17 cellular contexts compared by ENCODE assay signal in genomic region chr10:132132391-132132841, GRCh38. TPM values are rescaled to one million over a fixed set of nuclear protein-coding genes. Genes with fewer than 3 reads are reported as not detected.
DNase-seq lines count a peak whose midpoint lies in the region; ATAC-seq and TF ChIP-seq lines count a peak whose summit lies in the region.
"Had no signal": no experiment of that assay in that cellular context is flagged by ENCODE, and none has a peak within 500 bp of the region (broad histone marks: within the 10 kb centered on the region; RNA-seq: fewer than 3 reads in every experiment).

No MANE protein-coding gene starts in this region.

- H3K9me2 ChIP-seq in MM.1S (replicated peaks; ENCODE audit: insufficient read depth, low read length) = no peaks in the 10 kb centered on the region

- peaks cover 6% of the 10 kb centered on the region for H3K36me3 Mint-ChIP-seq in MCF 10A (ENCODE audit: insufficient read depth, unreplicated experiment)
- no peaks in the 10 kb centered on the region for H3K36me3 Mint-ChIP-seq in HFFc6 (ENCODE audit: low read depth)
- no peaks in the 10 kb centered on the region for H3K36me3 Mint-ChIP-seq in progenitor cell of endocrine pancreas (ENCODE audit: insufficient read depth)

- H3K27ac Mint-ChIP-seq in MCF 10A (ENCODE audit: low read depth, unreplicated experiment) (no peak overlapping the region), HFFc6 (no peak overlapping the region), progenitor cell of endocrine pancreas (no peak overlapping the region)
- H3K27ac Mint-ChIP-seq: T-helper 2 cell treated with Interferon-gamma antibody and Interleukin-4, amounts not matched to agents 5 μg/mL and 100 μg/mL, for 36 hours had no signal

- H3K4me3 Mint-ChIP-seq in MCF 10A (ENCODE audit: unreplicated experiment) (no peak overlapping the region), HFFc6 (no peak overlapping the region), progenitor cell of endocrine pancreas (ENCODE audit: low read depth) (no peak overlapping the region)
- H3K4me3 Mint-ChIP-seq: T-helper 2 cell treated with Interferon-gamma antibody and Interleukin-4, amounts not matched to agents 5 μg/mL and 100 μg/mL, for 36 hours had no signal

- no peak overlapping the region for H3K4me2 ChIP-seq in MM.1S (ENCODE audit: low read depth, low read length)

- H3K4me1 ChIP-seq in A673 (ENCODE audit: insufficient read depth, low read length, poor library complexity, severe bottlenecking) (peaks cover 6% of the 10 kb centered on the region), lower lobe of right lung (no peaks in the 10 kb centered on the region), MM.1S (ENCODE audit: low read length) (no peaks in the 10 kb centered on the region)
- H3K4me1 ChIP-seq: body of pancreas, heart right ventricle had no signal

- TF ChIP-seq CTCF in A673 (conservative IDR thresholded peaks at IDR 0.05; ENCODE audit: low read depth, low read length) = no peak
- no peak for TF ChIP-seq CTCF in MCF 10A (IDR thresholded peaks at IDR 0.05; ENCODE audit: unreplicated experiment)
- no peak for TF ChIP-seq CTCF in lower lobe of right lung (IDR thresholded peaks at IDR 0.05)
- no peak for TF ChIP-seq CTCF in HFFc6 (IDR thresholded peaks at IDR 0.05)
- TF ChIP-seq CTCF in MM.1S (IDR thresholded peaks at IDR 0.05; ENCODE audit: low read length) = no peak
- no peak for TF ChIP-seq CTCF in progenitor cell of endocrine pancreas (IDR thresholded peaks at IDR 0.05; ENCODE audit: unreplicated experiment)

- H3K79me2 ChIP-seq in MM.1S (ENCODE audit: low read length) = no peaks in the 10 kb centered on the region

- no peaks in the 10 kb centered on the region for H4K20me1 ChIP-seq in MM.1S (ENCODE audit: insufficient read depth, low read length)

- no peak for ATAC-seq in lower lobe of right lung
- ATAC-seq: body of pancreas, esophagus mucosa, heart right ventricle had no signal

- H3K27me3 ChIP-seq in A673 (replicated peaks; ENCODE audit: insufficient read depth, low read depth, low read length, poor library complexity) = no peaks in the 10 kb centered on the region
- peaks cover 30% of the 10 kb centered on the region for H3K27me3 ChIP-seq in lower lobe of right lung (ENCODE audit: low read depth)
- peaks cover 52% of the 10 kb centered on the region for H3K27me3 ChIP-seq in MM.1S (replicated peaks; ENCODE audit: insufficient read depth, low read length)
- H3K27me3 ChIP-seq: body of pancreas had no signal

- intact Hi-C loops in A673 (cut with micrococcal nuclease; ENCODE audit: unreplicated experiment) (no loop called here), MCF 10A (cut with micrococcal nuclease) (no loop called here), lower lobe of right lung (cut with DNase I) (no loop called here)

- H2AFZ ChIP-seq in MM.1S (ENCODE audit: low read length) = no peak overlapping the region

- POLR2A ChIA-PET in A673 (lab: Charles Lee; ENCODE audit: low non-redundant PET) = no interaction called here
- POLR2A ChIA-PET in MCF 10A (lab: Yijun Ruan, JAX) = no interaction called here

- H3K27ac ChIP-seq in A673 (ENCODE audit: low read depth, low read length, poor library complexity, severe bottlenecking) (no peak overlapping the region), lower lobe of right lung (no peak overlapping the region), MM.1S (ENCODE audit: low read length) (no peak overlapping the region)
- H3K27ac ChIP-seq: body of pancreas, heart right ventricle had no signal

- no peaks in the 10 kb centered on the region for H3F3A ChIP-seq in MM.1S (ENCODE audit: insufficient read depth, low read length)

- H3K4me1 Mint-ChIP-seq in MCF 10A (ENCODE audit: insufficient read depth, unreplicated experiment) (peaks cover 5% of the 10 kb centered on the region), HFFc6 (ENCODE audit: low read depth) (no peaks in the 10 kb centered on the region), progenitor cell of endocrine pancreas (ENCODE audit: low read depth) (no peaks in the 10 kb centered on the region)

- H3K9me3 ChIP-seq in A673 (ENCODE audit: low read depth, low read length, poor library complexity, severe bottlenecking) = no peaks in the 10 kb centered on the region
- H3K9me3 ChIP-seq in lower lobe of right lung = no peaks in the 10 kb centered on the region
- H3K9me3 ChIP-seq in MM.1S (replicated peaks; ENCODE audit: insufficient read depth, low read length) = no peaks in the 10 kb centered on the region
- H3K9me3 ChIP-seq: body of pancreas had no signal

- H3K4me3 ChIP-seq in A673 (ENCODE audit: low read depth, low read length, poor library complexity, severe bottlenecking) (no peak overlapping the region), lower lobe of right lung (no peak overlapping the region), MM.1S (ENCODE audit: low read length) (no peak overlapping the region)
- H3K4me3 ChIP-seq: body of pancreas, heart right ventricle had no signal

- CTCF ChIA-PET in A673 (lab: Charles Lee) (no interaction called here), MCF 10A (lab: Yijun Ruan, JAX) (no interaction called here)

- peak; percentile 11 for DNase-seq in A673 (ENCODE audit: low spot score)
- DNase-seq in DMS153 (lab: John Stamatoyannopoulos, UW) = peak; percentile 25
- DNase-seq in MCF 10A (ENCODE audit: unreplicated experiment) = peak; percentile 6
- peak; percentile 39 for DNase-seq in lower lobe of right lung
- no peak for DNase-seq in HFFc6
- DNase-seq in NCI-H345 (lab: John Stamatoyannopoulos, UW) = no peak
- no peak for DNase-seq in MM.1S
- no peak for DNase-seq in progenitor cell of endocrine pancreas (ENCODE audit: low spot score, unreplicated experiment)
- DNase-seq: activated CD4-positive, alpha-beta T cell treated with anti-CD3 and anti-CD28 coated beads for 1 hour; activated naive CD4-positive, alpha-beta T cell; NCI-H2029; NK-92 treated with Interleukin-12 subunit alpha and Interleukin-12 subunit beta, amount 100 ng/mL, for 24 hours; stimulated activated CD4-positive, alpha-beta T cell treated with anti-CD3 and anti-CD28 coated beads, Interleukin-2, amount 100 ng/mL, for 24 hours had no signal

- H3K9ac ChIP-seq in MM.1S (ENCODE audit: low read length) = no peak overlapping the region

- peaks cover 22% of the 10 kb centered on the region for H3K27me3 Mint-ChIP-seq in MCF 10A (ENCODE audit: insufficient read depth, unreplicated experiment)
- H3K27me3 Mint-ChIP-seq in HFFc6 (ENCODE audit: insufficient read depth) = peaks cover 20% of the 10 kb centered on the region
- H3K27me3 Mint-ChIP-seq in progenitor cell of endocrine pancreas = peaks cover 13% of the 10 kb centered on the region

- H3K9me3 Mint-ChIP-seq in MCF 10A (ENCODE audit: unreplicated experiment) (peaks cover 8% of the 10 kb centered on the region), HFFc6 (no peaks in the 10 kb centered on the region; the same call in 1 of the 2 replicates), progenitor cell of endocrine pancreas (ENCODE audit: low read depth) (no peaks in the 10 kb centered on the region)
- H3K9me3 Mint-ChIP-seq: T-helper 2 cell treated with Interferon-gamma antibody and Interleukin-4, amounts not matched to agents 5 μg/mL and 100 μg/mL, for 36 hours had no signal

- BruUV-seq in A673 (replicated peaks; lab: Mats Ljungman, UMichigan) (no TSS peak), MCF 10A (replicated peaks; lab: Mats Ljungman, UMichigan) (no TSS peak)

- no peaks in the 10 kb centered on the region for H3K36me3 ChIP-seq in A673 (ENCODE audit: insufficient read depth, low read length, poor library complexity, severe bottlenecking)
- no peaks in the 10 kb centered on the region for H3K36me3 ChIP-seq in lower lobe of right lung
- no peaks in the 10 kb centered on the region for H3K36me3 ChIP-seq in MM.1S (replicated peaks; ENCODE audit: insufficient read depth, low read length)

RNA-seq across cellular contexts. Expression of gene DPYSL4, which starts 54.3 kb away (rescaled TPM):
- 13.1 and 18.2 TPM in 2 replicates for total RNA-seq in A673 (2021)
- total RNA-seq in MCF 10A (2022) = 0.21 TPM in 1 of 2 replicates, not detected in the other
- total RNA-seq in lower lobe of right lung = 2.1 TPM
- total RNA-seq in HFFc6 (2021; fragmentation: NEBNext Ultra II Directional; extraction: Animal tissue kit (Norgen Biotek cat#: 25700)) = 1 to 10 TPM in 2 of 6 experiments, under 1 TPM in 4; 0.13 to 2.4 (median 0.34) TPM
- 54.6 and 55.9 TPM in 2 replicates for total RNA-seq in progenitor cell of endocrine pancreas

Comparison
In these comparisons a context has a peak if more than half of its experiments do, and no peak if none do; other contexts are left out.
1. DNase-seq: peak in A673 (single experiment), DMS153 (single experiment), MCF 10A (single experiment) and lower lobe of right lung (single experiment); none in HFFc6 (single experiment), NCI-H345 (single experiment), MM.1S (single experiment) and progenitor cell of endocrine pancreas (single experiment).